Comparison of ENCODE assay signal across 12 cellular contexts in the genomic region with DNA sequence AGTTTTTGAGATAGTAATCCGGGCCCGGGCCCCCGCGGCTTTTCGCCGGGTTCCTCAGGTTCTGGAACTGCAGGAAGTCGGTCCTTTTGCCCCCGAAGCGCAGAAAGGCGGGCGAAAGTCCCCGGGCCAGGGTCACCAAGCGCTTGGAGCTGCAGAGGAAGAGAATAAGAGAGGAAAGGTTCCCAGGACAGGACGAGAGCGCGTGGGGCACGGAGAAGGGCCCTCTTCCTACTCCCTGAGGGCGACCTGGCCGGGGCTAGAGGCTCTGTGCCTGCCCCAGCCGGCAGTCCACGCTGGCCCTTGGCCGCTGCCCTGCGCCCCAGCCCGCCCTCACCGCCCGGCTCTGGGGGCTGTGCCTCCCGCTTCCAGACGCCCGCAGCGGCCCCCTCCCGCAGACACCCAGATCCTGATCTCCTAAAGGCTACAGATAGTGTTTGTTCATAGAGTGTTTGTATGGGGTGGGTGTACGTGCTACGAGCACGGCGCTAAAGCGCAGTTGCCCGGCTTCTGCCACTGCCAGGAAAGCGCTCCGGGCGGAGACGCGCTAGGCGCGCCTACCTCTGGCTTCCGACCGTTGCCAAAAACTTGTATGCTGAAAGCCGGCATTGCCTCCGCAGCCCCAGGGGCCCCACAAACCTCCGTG. TPM values are rescaled to one million over a fixed set of nuclear protein-coding genes. Genes with fewer than 3 reads are reported as not detected.
A peak's percentile ranks its signal among the peaks of the same experiment; 100 is the strongest.
DNase-seq lines count a peak whose midpoint lies in the region; ATAC-seq and TF ChIP-seq lines count a peak whose summit lies in the region.
"Had no signal": no experiment of that assay in that cellular context is flagged by ENCODE, and none has a peak within 500 bp of the region (broad histone marks: within the 10 kb centered on the region; RNA-seq: fewer than 3 reads in every experiment).

No MANE protein-coding gene starts in this region.

- no peaks in the 10 kb centered on the region for H3F3A ChIP-seq in GM23248 (ENCODE audit: insufficient read depth)

- peak overlapping the region; percentile 85 to 98 (median 95) for H3K4me2 ChIP-seq in BLaER1 treated with 17β-estradiol and CSF1 and Interleukin-3, amounts not matched to agents 10 nM and 100 nM
- H3K4me2 ChIP-seq in GM23248 (ENCODE audit: unreplicated experiment) = no peak overlapping the region

- 3 to 4% methylated on average over 37 to 48 of the region's 49 CpGs for WGBS in GM23248 (ENCODE audit: low coverage in 1 of 2, low lambda C conversion rate in 2 of 2, missing lambda C conversion rate in 2 of 2), 2 experiments

- no peak overlapping the region for H2AFZ ChIP-seq in GM23248

- CTCF ChIA-PET in CD4-positive, alpha-beta memory T cell (lab: Charles Lee; ENCODE audit: partially characterized antibody) = no interaction called here

- POLR2A ChIA-PET in CD4-positive, alpha-beta memory T cell (lab: Charles Lee; ENCODE audit: partially characterized antibody) = no interaction called here

- H3K27me3 Mint-ChIP-seq in endothelial cell (ENCODE audit: unreplicated experiment) = peaks cover 27% of the 10 kb centered on the region
- peaks cover 95% of the 10 kb centered on the region for H3K27me3 Mint-ChIP-seq in nephron (ENCODE audit: low read depth)
- H3K27me3 Mint-ChIP-seq in CD4-positive, alpha-beta memory T cell = peaks cover 48 to 64% of the 10 kb centered on the region in 2 donors
- H3K27me3 Mint-ChIP-seq in natural killer cell treated with Interleukin-12 subunit alpha and Interleukin-12 subunit beta and Interleukin-15 and Interleukin-18, amount 100 ng/mL, for 72 hours = peaks cover 62 to 93% of the 10 kb centered on the region in 2 donors

- H3K36me3 Mint-ChIP-seq in endothelial cell (ENCODE audit: low read depth, unreplicated experiment) = no peaks in the 10 kb centered on the region
- H3K36me3 Mint-ChIP-seq in nephron (ENCODE audit: low read depth) = no peaks in the 10 kb centered on the region
- no peaks in the 10 kb centered on the region for H3K36me3 Mint-ChIP-seq in CD4-positive, alpha-beta memory T cell
- peaks cover 6% of the 10 kb centered on the region for H3K36me3 Mint-ChIP-seq in natural killer cell treated with Interleukin-12 subunit alpha and Interleukin-12 subunit beta and Interleukin-15 and Interleukin-18, amount 100 ng/mL, for 72 hours

- ATAC-seq in natural killer cell treated with Interleukin-12 subunit alpha and Interleukin-12 subunit beta and Interleukin-15 and Interleukin-18, amount 100 ng/mL, for 72 hours = no peak

- H3K4me1 Mint-ChIP-seq in endothelial cell (ENCODE audit: unreplicated experiment) (peaks cover 31% of the 10 kb centered on the region), nephron (peaks cover 42% of the 10 kb centered on the region)
- peaks cover 10 to 43% (median 24%) of the 10 kb centered on the region in 4 donors for H3K4me1 Mint-ChIP-seq in CD4-positive, alpha-beta memory T cell
- peaks cover 4 to 6% of the 10 kb centered on the region in 2 donors for H3K4me1 Mint-ChIP-seq in natural killer cell treated with Interleukin-12 subunit alpha and Interleukin-12 subunit beta and Interleukin-15 and Interleukin-18, amount 100 ng/mL, for 72 hours (ENCODE audit: low read depth in 2 of 2)
- H3K4me1 Mint-ChIP-seq: central memory CD8-positive, alpha-beta T cell had no signal

- no peaks in the 10 kb centered on the region; a peak in 1 of 22 replicates for H3K36me3 ChIP-seq in BLaER1 treated with 17β-estradiol and CSF1 and Interleukin-3, amounts not matched to agents 10 nM and 100 nM
- no peaks in the 10 kb centered on the region for H3K36me3 ChIP-seq in GM23248 (ENCODE audit: low read depth)
- no peaks in the 10 kb centered on the region for H3K36me3 ChIP-seq in CD4-positive, alpha-beta memory T cell (ENCODE audit: insufficient read depth, low read length)

- H3K27ac Mint-ChIP-seq in endothelial cell (ENCODE audit: unreplicated experiment) = no peak overlapping the region
- peak overlapping the region in 2 of 3 experiments; percentile 16 to 65 for H3K27ac Mint-ChIP-seq in nephron
- H3K27ac Mint-ChIP-seq in CD4-positive, alpha-beta memory T cell = no peak overlapping the region
- no peak overlapping the region for H3K27ac Mint-ChIP-seq in natural killer cell treated with Interleukin-12 subunit alpha and Interleukin-12 subunit beta and Interleukin-15 and Interleukin-18, amount 100 ng/mL, for 72 hours

- H3K27ac ChIP-seq in BLaER1 treated with 17β-estradiol and CSF1 and Interleukin-3, amounts not matched to agents 10 nM and 100 nM = no peak overlapping the region
- no peak overlapping the region for H3K27ac ChIP-seq in GM23248
- H3K27ac ChIP-seq in CD4-positive, alpha-beta memory T cell (ENCODE audit: low read depth, low read length) = no peak overlapping the region

- H3K79me2 ChIP-seq in GM23248 (ENCODE audit: insufficient read depth) = no peaks in the 10 kb centered on the region

- TF ChIP-seq CTCF in endothelial cell (IDR thresholded peaks at IDR 0.05; ENCODE audit: unreplicated experiment) = no peak
- no peak for TF ChIP-seq CTCF in nephron (IDR thresholded peaks at IDR 0.05; ENCODE audit: unreplicated experiment in 3 of 3)

- H3K27me3 ChIP-seq in BLaER1 treated with 17β-estradiol and CSF1 and Interleukin-3, amounts not matched to agents 10 nM and 100 nM = peaks cover 81 to 91% (median 86%) of the 10 kb centered on the region in 11 experiments
- peaks cover 86% of the 10 kb centered on the region for H3K27me3 ChIP-seq in GM23248 (replicated peaks; ENCODE audit: insufficient read depth)
- peaks cover 28% of the 10 kb centered on the region for H3K27me3 ChIP-seq in CD4-positive, alpha-beta memory T cell (ENCODE audit: insufficient read depth, low read length)

- DNase-seq in GM23248 (peak; percentile 21), endothelial cell (ENCODE audit: low spot score) (peak; percentile 38), dedifferentiated amniotic fluid mesenchymal stem cell (ENCODE audit: extremely low spot score) (no peak), AG08395 (ENCODE audit: low spot score) (no peak)
- DNase-seq in CD4-positive, alpha-beta memory T cell = no peak
- no peak for DNase-seq in natural killer cell treated with Interleukin-12 subunit alpha and Interleukin-12 subunit beta and Interleukin-15 and Interleukin-18, amount 100 ng/mL, for 72 hours (ENCODE audit: low spot score)
- DNase-seq: DMS79 treated with DMSO at 0.1 percent for 48 hours, kidney glomerular epithelial cell had no signal

- intact Hi-C loops in CD4-positive, alpha-beta memory T cell (cut with micrococcal nuclease) = no loop called here

- peaks cover 0 to 48% (median 24%) of the 10 kb centered on the region in 11 experiments; a peak in 17 of 22 replicates for H4K20me1 ChIP-seq in BLaER1 treated with 17β-estradiol and CSF1 and Interleukin-3, amounts not matched to agents 10 nM and 100 nM
- no peaks in the 10 kb centered on the region for H4K20me1 ChIP-seq in GM23248 (ENCODE audit: insufficient read depth)

- H3K9me3 ChIP-seq in BLaER1 treated with 17β-estradiol and CSF1 and Interleukin-3, amounts not matched to agents 10 nM and 100 nM (replicated peaks in 1 of 11) = peaks cover 0 to 16% (median 14%) of the 10 kb centered on the region in 11 experiments; a peak in 17 of 22 replicates
- H3K9me3 ChIP-seq in GM23248 (ENCODE audit: low read depth) = no peaks in the 10 kb centered on the region
- H3K9me3 ChIP-seq in CD4-positive, alpha-beta memory T cell (ENCODE audit: control insufficient read depth in 1 of 2, low read length in 2 of 2) = no peaks in the 10 kb centered on the region

- no peaks in the 10 kb centered on the region for H3K9me2 ChIP-seq in GM23248 (ENCODE audit: insufficient read depth)

- peak overlapping the region in 2 of 11 experiments; percentile 4 to 6; a peak in 1 of 22 replicates for H3K9ac ChIP-seq in BLaER1 treated with 17β-estradiol and CSF1 and Interleukin-3, amounts not matched to agents 10 nM and 100 nM
- no peak overlapping the region for H3K9ac ChIP-seq in GM23248

- H3K4me3 ChIP-seq in BLaER1 treated with 17β-estradiol and CSF1 and Interleukin-3, amounts not matched to agents 10 nM and 100 nM = peak overlapping the region; percentile 47 to 67 (median 52); a peak in 19 of 20 replicates
- no peak overlapping the region for H3K4me3 ChIP-seq in GM23248
- H3K4me3 ChIP-seq in CD4-positive, alpha-beta memory T cell (ENCODE audit: low read length in 2 of 2) = no peak overlapping the region

- peaks cover 31 to 43% (median 38%) of the 10 kb centered on the region in 10 experiments for H3K4me1 ChIP-seq in BLaER1 treated with 17β-estradiol and CSF1 and Interleukin-3, amounts not matched to agents 10 nM and 100 nM
- H3K4me1 ChIP-seq in GM23248 (ENCODE audit: insufficient read depth) = 0 out of 2 replicates have a peak, but pooled peaks cover 8% of the 10 kb centered on the region
- peaks cover 25% of the 10 kb centered on the region for H3K4me1 ChIP-seq in CD4-positive, alpha-beta memory T cell (ENCODE audit: insufficient read depth, low read length)

- H3K9me3 Mint-ChIP-seq in endothelial cell (ENCODE audit: unreplicated experiment) (no peaks in the 10 kb centered on the region), nephron (no peaks in the 10 kb centered on the region)
- H3K9me3 Mint-ChIP-seq in CD4-positive, alpha-beta memory T cell = no peaks in the 10 kb centered on the region
- no peaks in the 10 kb centered on the region for H3K9me3 Mint-ChIP-seq in natural killer cell treated with Interleukin-12 subunit alpha and Interleukin-12 subunit beta and Interleukin-15 and Interleukin-18, amount 100 ng/mL, for 72 hours
- H3K9me3 Mint-ChIP-seq: central memory CD8-positive, alpha-beta T cell had no signal

- H3K4me3 Mint-ChIP-seq in endothelial cell (ENCODE audit: unreplicated experiment) (peak overlapping the region; percentile 84), nephron (peak overlapping the region; percentile 63 to 89 (median 78))
- H3K4me3 Mint-ChIP-seq in CD4-positive, alpha-beta memory T cell = peak overlapping the region in 1 of 8 donors; percentile 46
- no peak overlapping the region for H3K4me3 Mint-ChIP-seq in natural killer cell treated with Interleukin-12 subunit alpha and Interleukin-12 subunit beta and Interleukin-15 and Interleukin-18, amount 100 ng/mL, for 72 hours

- in situ Hi-C loops in GM23248 (cut with MboI) = no loop called here

RNA-seq across cellular contexts. Expression of a gene that starts 3.2 kb away (rescaled TPM):
- total RNA-seq in GM23248 (2014; rRNA removed; shearing (Covaris generic)) = not detected in 2 replicates
- polyA plus RNA-seq in GM23248 (2016; fragmentation: Nextera tagmentation; extraction: Ambion mirVana) = not detected in 2 replicates
- total RNA-seq in endothelial cell (ENCODE audit: unreplicated experiment) = not detected
- under 1 TPM in 1 of 2 experiments, not detected in 1; 0.12 TPM for total RNA-seq in CD4-positive, alpha-beta memory T cell
- under 1 TPM in 1 of 2 donors, not detected in 1; 0.09 TPM for polyA plus RNA-seq in CD4-positive, alpha-beta memory T cell
- total RNA-seq in natural killer cell treated with Interleukin-12 subunit alpha and Interleukin-12 subunit beta and Interleukin-15 and Interleukin-18, amount 100 ng/mL, for 72 hours = not detected
- total RNA-seq: activated CD8-positive, alpha-beta memory T cell treated with anti-CD3 and anti-CD28 coated beads for 36 hours had no signal

Comparison
In these comparisons a context has a peak if more than half of its experiments do, and no peak if none do; other contexts are left out.
1. H3K4me3 ChIP-seq: peak in BLaER1 treated with 17β-estradiol and CSF1 and Interleukin-3, amounts not matched to agents 10 nM and 100 nM (10 of 10); none in GM23248 (single experiment) and CD4-positive, alpha-beta memory T cell (0 of 2).
2. DNase-seq: peak in GM23248 (single experiment) and endothelial cell (single experiment); none in CD4-positive, alpha-beta memory T cell (0 of 5), dedifferentiated amniotic fluid mesenchymal stem cell (single experiment), AG08395 (single experiment) and natural killer cell treated with Interleukin-12 subunit alpha and Interleukin-12 subunit beta and Interleukin-15 and Interleukin-18, amount 100 ng/mL, for 72 hours (single experiment).
3. H3K27ac Mint-ChIP-seq: peak in nephron (2 of 3); none in endothelial cell (single experiment), CD4-positive, alpha-beta memory T cell (0 of 7) and natural killer cell treated with Interleukin-12 subunit alpha and Interleukin-12 subunit beta and Interleukin-15 and Interleukin-18, amount 100 ng/mL, for 72 hours (0 of 2).